In genomic region chr10:99579971-99580370, GRCh38 we compare ENCODE assay signal across 21 cellular contexts. TPM values are rescaled to one million over a fixed set of nuclear protein-coding genes. Genes with fewer than 3 reads are reported as not detected.
"Had no signal": no experiment of that assay in that cellular context is flagged by ENCODE, and none has a peak within 500 bp of the region (broad histone marks: within the 10 kb centered on the region; RNA-seq: fewer than 3 reads in every experiment).

No MANE protein-coding gene starts in this region.

- ATAC-seq: heart right ventricle; left lobe of liver; mucosa of descending colon; naive thymus-derived CD8-positive, alpha-beta T cell; right cardiac atrium had no signal

- H3K4me3 ChIP-seq: dorsolateral prefrontal cortex, heart right ventricle, mucosa of descending colon, ovary had no signal

- H3K36me3 ChIP-seq: heart right ventricle, ovary had no signal

- DNase-seq: cortex of kidney; dorsolateral prefrontal cortex; effector CD8-positive, alpha-beta T cell; foreskin melanocyte; heart right ventricle; hypothalamus; mammary epithelial cell; mucosa of descending colon; naive thymus-derived CD8-positive, alpha-beta T cell; nucleus accumbens; ovary; right cardiac atrium; small intestine; stimulated activated CD4-positive, alpha-beta T cell treated with anti-CD3 and anti-CD28 coated beads, Interleukin-12 subunit alpha, Interleukin-12 subunit beta, amount 100 ng/mL, for 4 hours; stimulated activated naive CD4-positive, alpha-beta T cell treated with Interleukin-2 at 50 U/mL for 16 hours had no signal

- H3K27ac ChIP-seq: dorsolateral prefrontal cortex, heart right ventricle, ovary had no signal

- H3K27me3 ChIP-seq: ovary had no signal

- H3K4me1 ChIP-seq: heart right ventricle had no signal

- H3K9me3 ChIP-seq: heart right ventricle, mucosa of descending colon, ovary had no signal

- FAIRE-seq: islet of Langerhans, small intestine had no signal

RNA-seq across cellular contexts. Expression of gene NKX2-3, which starts 47.2 kb away (rescaled TPM):
- total RNA-seq: dorsolateral prefrontal cortex; heart right ventricle; lower leg skin; mammary epithelial cell; naive thymus-derived CD8-positive, alpha-beta T cell; posterior vena cava; right cardiac atrium had no signal
- polyA plus RNA-seq: heart right ventricle; mammary epithelial cell; naive thymus-derived CD8-positive, alpha-beta T cell; neural cell; right cardiac atrium; urinary bladder had no signal
